ENCODE assay signal across 11 cellular contexts in the genomic region with DNA sequence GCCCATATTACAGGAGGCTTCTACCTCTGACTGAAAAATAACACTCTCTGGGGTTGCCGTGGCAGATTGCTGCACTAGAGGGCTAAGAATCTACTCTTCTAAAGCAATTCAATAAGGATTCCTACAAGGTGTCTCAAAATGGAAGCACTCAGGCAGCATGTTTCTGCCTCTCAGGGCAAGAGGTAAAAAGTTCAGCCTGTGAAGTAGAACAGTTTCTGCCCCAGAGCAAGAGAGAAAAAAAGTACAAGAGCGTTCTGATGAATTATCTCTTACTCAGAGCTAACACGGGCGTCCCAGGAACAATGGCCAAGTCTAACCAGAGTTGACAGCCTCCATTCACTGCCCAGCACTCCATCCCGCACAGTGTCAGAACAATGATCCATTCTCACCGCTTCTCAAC.
DNase-seq lines count a peak whose midpoint lies in the region; ATAC-seq, FAIRE-seq and TF ChIP-seq lines count a peak whose summit lies in the region.
"Had no signal": no experiment of that assay in that cellular context is flagged by ENCODE, and none has a peak within 500 bp of the region (broad histone marks: within the 10 kb centered on the region; RNA-seq: fewer than 3 reads in every experiment).

No MANE protein-coding gene starts in this region.

- H3K4me3 ChIP-seq in ACC112 (ENCODE audit: low read depth, low read length) (no peak overlapping the region), SJSA1 (no peak overlapping the region), kidney (ENCODE audit: low read length in 2 of 2) (no peak overlapping the region)
- H3K4me3 ChIP-seq: psoas muscle, uterus had no signal

- no peak overlapping the region for H3K9ac ChIP-seq in kidney (ENCODE audit: low read length in 2 of 2)

- intact Hi-C loops in kidney (cut with DNase I): no loop called here

- H3K9me3 ChIP-seq in SJSA1 (replicated peaks): no peaks in the 10 kb centered on the region
- no peaks in the 10 kb centered on the region for H3K9me3 ChIP-seq in kidney (ENCODE audit: control insufficient read depth in 1 of 2, low read length in 2 of 2)
- H3K9me3 ChIP-seq: psoas muscle, uterus had no signal

- peak overlapping the region; percentile 39 for H3K27ac Mint-ChIP-seq in neural crest cell (ENCODE audit: unreplicated experiment)

- H3K4me3 Mint-ChIP-seq in neural crest cell: peak overlapping the region; percentile 13

- H3K79me2 ChIP-seq in ACC112 (ENCODE audit: control insufficient read depth, insufficient read depth, low read length, unreplicated experiment): no peaks in the 10 kb centered on the region

- ATAC-seq in foreskin keratinocyte: peak; percentile 88
- ATAC-seq in GM18861 (IDR thresholded peaks at IDR 0.05; ENCODE audit: unreplicated experiment): no peak
- ATAC-seq: psoas muscle had no signal

- no peak overlapping the region for H3K27ac ChIP-seq in ACC112 (ENCODE audit: low read depth, low read length)
- H3K27ac ChIP-seq in SJSA1: no peak overlapping the region
- H3K27ac ChIP-seq in foreskin keratinocyte: no peak overlapping the region
- no peak overlapping the region for H3K27ac ChIP-seq in kidney (ENCODE audit: low read depth in 2 of 2, low read length in 2 of 2)
- H3K27ac ChIP-seq: psoas muscle, uterus had no signal

- H3K4me1 ChIP-seq in ACC112 (ENCODE audit: control insufficient read depth, insufficient read depth, low read length, unreplicated experiment) (no peaks in the 10 kb centered on the region), SJSA1 (replicated peaks) (peaks cover 14% of the 10 kb centered on the region), foreskin keratinocyte (peaks cover 10% of the 10 kb centered on the region), kidney (ENCODE audit: control insufficient read depth in 1 of 2, insufficient read depth in 1 of 2, low read depth in 1 of 2, low read length in 2 of 2) (no peaks in the 10 kb centered on the region)
- H3K4me1 ChIP-seq: psoas muscle, uterus had no signal

- H3K27me3 ChIP-seq in ACC112 (ENCODE audit: insufficient read depth, low read length) (no peaks in the 10 kb centered on the region), SJSA1 (replicated peaks) (peaks cover 10% of the 10 kb centered on the region), foreskin keratinocyte (no peaks in the 10 kb centered on the region)
- H3K27me3 ChIP-seq: uterus had no signal

- DNase-seq in SJSA1 (ENCODE audit: low read depth in 1 of 2, low spot score in 2 of 2) (peak; percentile 35 to 48), foreskin keratinocyte (peak; percentile 35 to 77), neural crest cell (ENCODE audit: low read depth, low spot score) (peak; percentile 26), NCI-H510A (lab: John Stamatoyannopoulos, UW) (no peak), kidney (no peak)
- DNase-seq in activated CD8-positive, alpha-beta memory T cell treated with anti-CD3 and anti-CD28 coated beads, Interleukin-2, amount 50 U/mL, for 4 hours: no peak
- DNase-seq: NCI-H2081 treated with DMSO at 0.1 percent for 48 hours, psoas muscle, uterus had no signal

- FAIRE-seq in kidney (lab: Jason Lieb, UNC): no peak

- TF ChIP-seq CTCF in foreskin keratinocyte (conservative IDR thresholded peaks at IDR 0.05): no peak
- TF ChIP-seq CTCF in neural crest cell (conservative IDR thresholded peaks at IDR 0.05): no peak
- TF ChIP-seq CTCF in kidney (IDR thresholded peaks at IDR 0.05; ENCODE audit: borderline replicate concordance, extremely low read depth, insufficient read depth): no peak

- no peaks in the 10 kb centered on the region for H3K27me3 Mint-ChIP-seq in neural crest cell (ENCODE audit: low read depth)

- H3K9me3 Mint-ChIP-seq in neural crest cell: peaks cover 4% of the 10 kb centered on the region

- H3K4me1 Mint-ChIP-seq in neural crest cell: peaks cover 43% of the 10 kb centered on the region

- H2AFZ ChIP-seq in ACC112 (ENCODE audit: low read length, unreplicated experiment): peak overlapping the region; percentile 4

- H3K36me3 ChIP-seq in ACC112 (ENCODE audit: insufficient read depth, low read length) (no peaks in the 10 kb centered on the region), SJSA1 (no peaks in the 10 kb centered on the region), kidney (ENCODE audit: control insufficient read depth in 1 of 2, insufficient read depth in 2 of 2, low read length in 2 of 2) (no peaks in the 10 kb centered on the region)
- H3K36me3 ChIP-seq: uterus had no signal

- no peaks in the 10 kb centered on the region for H3K36me3 Mint-ChIP-seq in neural crest cell (ENCODE audit: low read depth)

Comparison
In these comparisons a context has a peak if more than half of its experiments do, and no peak if none do; other contexts are left out.
1. DNase-seq: peak in SJSA1 (2 of 2), foreskin keratinocyte (2 of 2) and neural crest cell (single experiment); none in activated CD8-positive, alpha-beta memory T cell treated with anti-CD3 and anti-CD28 coated beads, Interleukin-2, amount 50 U/mL, for 4 hours (single experiment), NCI-H510A (single experiment) and kidney (single experiment).